ENCODE assay signal across 15 cellular contexts in the genomic region with DNA sequence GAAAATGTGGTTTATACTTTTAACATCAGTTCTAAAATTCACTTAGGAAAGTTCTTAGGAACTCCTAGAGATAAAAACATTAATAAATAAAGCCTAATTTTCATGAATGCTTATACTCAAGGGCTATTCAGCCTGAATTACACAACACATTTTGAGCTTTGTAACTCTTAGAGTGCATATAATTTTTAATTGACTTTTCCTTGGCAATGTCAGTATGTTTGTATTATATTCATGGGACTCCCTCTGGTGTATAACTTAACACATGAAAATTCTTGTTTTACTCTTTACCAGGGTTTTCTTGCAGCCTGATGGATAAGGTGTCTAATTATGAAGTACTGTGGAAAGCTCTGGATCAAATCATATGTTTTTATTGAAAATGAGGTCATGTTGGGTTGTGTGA.
DNase-seq lines count a peak whose midpoint lies in the region; ATAC-seq and TF ChIP-seq lines count a peak whose summit lies in the region.
"Had no signal": no experiment of that assay in that cellular context is flagged by ENCODE, and none has a peak within 500 bp of the region (broad histone marks: within the 10 kb centered on the region; RNA-seq: fewer than 3 reads in every experiment).

No MANE protein-coding gene starts in this region.

- H4K20me1 ChIP-seq in fibroblast of lung (ENCODE audit: control insufficient read depth, extremely low read depth, insufficient read depth, low read length) = no peaks in the 10 kb centered on the region

- H3K79me2 ChIP-seq in fibroblast of lung (ENCODE audit: control insufficient read depth, insufficient read depth, low read length) = no peaks in the 10 kb centered on the region

- H3K9ac ChIP-seq in fibroblast of lung (ENCODE audit: insufficient read depth, low read length) = no peak overlapping the region
- peak overlapping the region; percentile 57 for H3K9ac ChIP-seq in skeletal muscle satellite cell (ENCODE audit: low read depth, low read length)

- H3K27me3 ChIP-seq in RWPE2 (ENCODE audit: insufficient read depth, poor library complexity, severe bottlenecking) (peaks cover 3% of the 10 kb centered on the region), fibroblast of lung (ENCODE audit: control insufficient read depth, insufficient read depth, low read length) (no peaks in the 10 kb centered on the region), skeletal muscle satellite cell (ENCODE audit: control insufficient read depth, insufficient read depth, low read length) (no peaks in the 10 kb centered on the region)

- ATAC-seq in RWPE2 (ENCODE audit: low read depth) = no peak
- ATAC-seq: naive thymus-derived CD8-positive, alpha-beta T cell; Right ventricle myocardium inferior had no signal

- H3K36me3 ChIP-seq in RWPE2 (ENCODE audit: low read depth) = no peaks in the 10 kb centered on the region
- H3K36me3 ChIP-seq in fibroblast of lung (ENCODE audit: control insufficient read depth, insufficient read depth, low read length) = no peaks in the 10 kb centered on the region
- no peaks in the 10 kb centered on the region for H3K36me3 ChIP-seq in skeletal muscle satellite cell (ENCODE audit: insufficient read depth, low read length)

- no peaks in the 10 kb centered on the region for H3K9me3 ChIP-seq in RWPE2 (ENCODE audit: severe bottlenecking)
- no peaks in the 10 kb centered on the region for H3K9me3 ChIP-seq in fibroblast of lung (ENCODE audit: control insufficient read depth, insufficient read depth, low read depth, low read length)
- no peaks in the 10 kb centered on the region for H3K9me3 ChIP-seq in skeletal muscle satellite cell (replicated peaks; ENCODE audit: low read length)

- H3K4me3 ChIP-seq in RWPE2 (ENCODE audit: severe bottlenecking) (no peak overlapping the region), fibroblast of lung (replicated peaks in 1 of 4; ENCODE audit: control extremely low read depth in 1 of 4, insufficient read depth in 1 of 4, low read depth in 3 of 4, low read length in 4 of 4) (no peak overlapping the region), skeletal muscle satellite cell (ENCODE audit: low read length) (no peak overlapping the region)

- DNase-seq in DMS53 (lab: John Stamatoyannopoulos, UW) (peak; percentile 17), DMS53 treated with DMSO at 0.1 percent for 48 hours (lab: John Stamatoyannopoulos, UW; ENCODE audit: unreplicated experiment) (no peak), RWPE2 (ENCODE audit: low spot score) (no peak), fibroblast of lung (ENCODE audit: low read depth in 2 of 2) (peak; percentile 14 to 77), NCI-H446 treated with DMSO at 0.1 percent for 48 hours (lab: John Stamatoyannopoulos, UW) (no peak), SIG-M5 treated with dmso at 0.1 percent for 504 hours (lab: John Stamatoyannopoulos, UW; ENCODE audit: unreplicated experiment) (no peak)
- no peak for DNase-seq in activated CD4-positive, CD25-positive, alpha-beta regulatory T cell (lab: John Stamatoyannopoulos, UW)
- DNase-seq: activated B cell treated with CpG ODN at 0.5 μM for 24 hours; activated T-cell treated with anti-CD3 and anti-CD28 coated beads, Interleukin-2, amount 50 U/mL, for 24 hours; immature natural killer cell; naive thymus-derived CD8-positive, alpha-beta T cell; NCI-H1105 had no signal

- H3K4me2 ChIP-seq in fibroblast of lung (ENCODE audit: extremely low read depth, insufficient read depth, low read length) (no peak overlapping the region), skeletal muscle satellite cell (ENCODE audit: low read length) (no peak overlapping the region)

- peak; percentile 59 for TF ChIP-seq CTCF in RWPE2 (IDR thresholded peaks at IDR 0.05; ENCODE audit: poor library complexity, severe bottlenecking)
- peak; percentile 7 to 27 for TF ChIP-seq CTCF in fibroblast of lung (conservative IDR thresholded peaks at IDR 0.05 in 1 of 2, IDR thresholded peaks at IDR 0.05 in 1 of 2; ENCODE audit: low read depth in 1 of 2, low read length in 2 of 2)

- peak overlapping the region; percentile 99 for H3K27ac ChIP-seq in RWPE2 (ENCODE audit: poor library complexity, severe bottlenecking)
- no peak overlapping the region for H3K27ac ChIP-seq in fibroblast of lung (ENCODE audit: insufficient read depth, low read length)
- H3K27ac ChIP-seq: 22Rv1 had no signal

- H2AFZ ChIP-seq in fibroblast of lung (ENCODE audit: low read length) = no peak overlapping the region

- peaks cover 61% of the 10 kb centered on the region for H3K4me1 ChIP-seq in RWPE2 (ENCODE audit: insufficient read depth, poor library complexity, severe bottlenecking)
- peaks cover 8% of the 10 kb centered on the region for H3K4me1 ChIP-seq in fibroblast of lung (ENCODE audit: control insufficient read depth, extremely low read depth, insufficient read depth, low read length)
- peaks cover 41% of the 10 kb centered on the region for H3K4me1 ChIP-seq in skeletal muscle satellite cell (ENCODE audit: control insufficient read depth, insufficient read depth, low read length)

Comparison
In these comparisons a context has a peak if more than half of its experiments do, and no peak if none do; other contexts are left out.
1. DNase-seq: peak in DMS53 (single experiment) and fibroblast of lung (2 of 2); none in DMS53 treated with DMSO at 0.1 percent for 48 hours (single experiment), RWPE2 (single experiment), NCI-H446 treated with DMSO at 0.1 percent for 48 hours (single experiment), activated CD4-positive, CD25-positive, alpha-beta regulatory T cell (0 of 4) and SIG-M5 treated with dmso at 0.1 percent for 504 hours (single experiment).